8 cellular contexts compared by ENCODE assay signal in genomic region chr20:62793757-62794006, GRCh38. TPM values are rescaled to one million over a fixed set of nuclear protein-coding genes. Genes with fewer than 3 reads are reported as not detected.
DNase-seq lines count a peak whose midpoint lies in the region; ATAC-seq and TF ChIP-seq lines count a peak whose summit lies in the region.

No MANE protein-coding gene starts in this region.

- peak overlapping the region; percentile 49 for H3K14ac ChIP-seq in IMR-90 (replicated peaks; ENCODE audit: low read depth, low read length)

- H2AK5ac ChIP-seq in IMR-90 (ENCODE audit: low read depth, low read length) = peak overlapping the region; percentile 83

- peak overlapping the region; percentile 22 for H2BK120ac ChIP-seq in IMR-90 (ENCODE audit: low read depth, low read length)

- no peak for TF ChIP-seq RAD21 in IMR-90 (IDR thresholded peaks at IDR 0.05; ENCODE audit: low read length)

- CTCF ChIA-PET in IMR-90 (lab: Yijun Ruan, JAX) = no interaction called here

- peaks cover 7% of the 10 kb centered on the region; the same call in 1 of the 2 replicates for H3K36me3 ChIP-seq in IMR-90 (ENCODE audit: control insufficient read depth, insufficient read depth, low read length)

- peak overlapping the region; percentile 52 for H3K18ac ChIP-seq in IMR-90 (ENCODE audit: low read depth, low read length)

- 58% methylated on average over 6 of the region's 7 CpGs; no CpG with 5 or more reads in 1 of the 2 experiments for WGBS in IMR-90 (ENCODE audit: extremely low coverage in 2 of 2, insufficient read length in 1 of 2), 2 experiments

- ATAC-seq in IMR-90 (ENCODE audit: low read depth) (no peak), natural killer cell (no peak), GM21825 (IDR thresholded peaks at IDR 0.05; ENCODE audit: unreplicated experiment) (no peak)

- TF ChIP-seq CTCF in AG09309 (IDR thresholded peaks at IDR 0.05; ENCODE audit: control insufficient read depth, insufficient read depth, low read depth, low read length, missing control alignments) = no peak
- no peak for TF ChIP-seq CTCF in IMR-90 (conservative IDR thresholded peaks at IDR 0.05; ENCODE audit: low read depth, low read length)
- TF ChIP-seq CTCF in natural killer cell (IDR thresholded peaks at IDR 0.05) = no peak

- no peak for DNase-seq in AG09309 (ENCODE audit: low read depth)
- DNase-seq in IMR-90 = no peak
- no peak for DNase-seq in caudate nucleus (lab: John Stamatoyannopoulos, UW)
- no peak for DNase-seq in natural killer cell
- DNase-seq in SHP77 (lab: John Stamatoyannopoulos, UW) = no peak
- DNase-seq in glomerular visceral epithelial cell (ENCODE audit: extremely low spot score) = no peak
- DNase-seq in erythroblast (lab: John Stamatoyannopoulos, UW) = no peak

- TF ChIP-seq POLR2A in IMR-90 (IDR thresholded peaks at IDR 0.05; ENCODE audit: low read depth, low read length) = no peak; the same call in 1 of the 2 replicates
- no peak for TF ChIP-seq POLR2A in erythroblast (IDR thresholded peaks at IDR 0.05; ENCODE audit: low read length)

- H4K8ac ChIP-seq in IMR-90 (ENCODE audit: low read depth in 2 of 2, low read length in 2 of 2) = peak overlapping the region; percentile 94 to 97

- dilution Hi-C loops in IMR-90 (cut with HindIII; ENCODE audit: low sequenced_read_pairs, unreplicated experiment) = no loop called here

- H3K4me2 ChIP-seq in IMR-90 (ENCODE audit: low read depth, low read length) = peak overlapping the region; percentile 55

- H3K27ac Mint-ChIP-seq in natural killer cell = peak overlapping the region; percentile 93 to 95

- peak overlapping the region; percentile 80 for H2AK9ac ChIP-seq in IMR-90 (replicated peaks; ENCODE audit: low read depth, low read length, poor library complexity)

- H3K4me1 Mint-ChIP-seq in natural killer cell = peaks cover 25 to 61% of the 10 kb centered on the region in 2 donors

- H3K27me3 Mint-ChIP-seq in natural killer cell (ENCODE audit: low read depth in 2 of 2) = no peaks in the 10 kb centered on the region

- H3K4me1 ChIP-seq in IMR-90 (ENCODE audit: control insufficient read depth, insufficient read depth, low read length) = peaks cover 25% of the 10 kb centered on the region

- H3K9me3 ChIP-seq in IMR-90 (ENCODE audit: control insufficient read depth, insufficient read depth, low read length) = no peaks in the 10 kb centered on the region

- H2BK15ac ChIP-seq in IMR-90 (ENCODE audit: low read depth, low read length) = peak overlapping the region; percentile 40; the same call in 2 of the 3 replicates

- intact Hi-C loops in IMR-90 (cut with micrococcal nuclease) (loop anchor here (5.0 kb wide), 1 partner anchor 291 kb away; no protein-coding TSS in a partner anchor), natural killer cell (cut with micrococcal nuclease) (loop anchor here (1.0 to 5.0 kb wide), 7 partner anchors 11 to 491 kb away; partner anchors contain the start of genes ADRM1 and OGFR)

- H3K36me3 Mint-ChIP-seq in natural killer cell = no peaks in the 10 kb centered on the region

- H3K4me3 Mint-ChIP-seq in natural killer cell = peak overlapping the region; percentile 92

- peak overlapping the region; percentile 4; the same call in 1 of the 2 replicates for H2BK20ac ChIP-seq in IMR-90 (ENCODE audit: low read depth, low read length)

- no TSS peak for BruUV-seq in IMR-90 (replicated peaks; lab: Mats Ljungman, UMichigan)

- POLR2A ChIA-PET in IMR-90 (lab: Charles Lee; ENCODE audit: unreplicated experiment) = no interaction called here

- H3K56ac ChIP-seq in IMR-90 (ENCODE audit: extremely low read depth, insufficient read depth, low read length) = no peak overlapping the region

- peaks cover 17% of the 10 kb centered on the region for H3K9me1 ChIP-seq in IMR-90 (ENCODE audit: insufficient read depth, low read length)

- peak overlapping the region; percentile 64 for H2BK5ac ChIP-seq in IMR-90 (ENCODE audit: low read depth, low read length, poor library complexity, severe bottlenecking)

- H4K20me1 ChIP-seq in IMR-90 (ENCODE audit: insufficient read depth, low read length) = peaks cover 20% of the 10 kb centered on the region

- H3K9me3 Mint-ChIP-seq in natural killer cell = no peaks in the 10 kb centered on the region

- peak overlapping the region; percentile 93 for H2AFZ ChIP-seq in IMR-90 (replicated peaks; ENCODE audit: low read length, poor library complexity)

- H3K27ac ChIP-seq in IMR-90 (ENCODE audit: insufficient read depth, low read length) = peak overlapping the region; percentile 83
- H3K27ac ChIP-seq in caudate nucleus (ENCODE audit: low read depth, low read length) = peak overlapping the region; percentile 90

- H3K4me3 ChIP-seq in AG09309 (ENCODE audit: control insufficient read depth, low read depth, low read length) (peak overlapping the region; percentile 38), IMR-90 (ENCODE audit: insufficient read depth, low read depth, low read length) (peak overlapping the region; percentile 27)

- in situ Hi-C loops in IMR-90 (cut with MboI; ENCODE audit: low sequenced_read_pairs) = loop anchor here (5.0 kb wide), 1 partner anchor 126 kb away; no protein-coding TSS in a partner anchor

- peak overlapping the region; percentile 3; the same call in 1 of the 2 replicates for H3K23ac ChIP-seq in IMR-90 (ENCODE audit: low read depth, low read length)

- peak overlapping the region; percentile 67 for H4K91ac ChIP-seq in IMR-90 (ENCODE audit: insufficient read depth, low read depth, low read length)

- no peaks in the 10 kb centered on the region for H3K27me3 ChIP-seq in IMR-90 (ENCODE audit: control insufficient read depth, insufficient read depth, low read length)

- H3K79me1 ChIP-seq in IMR-90 (ENCODE audit: low read depth in 1 of 2, low read length in 2 of 2) = peaks cover 11 to 19% of the 10 kb centered on the region in 2 experiments

- peak overlapping the region; percentile 13 for H3K9ac ChIP-seq in IMR-90 (ENCODE audit: low read depth, low read length)

- peak overlapping the region; percentile 92 for H4K5ac ChIP-seq in IMR-90 (ENCODE audit: low read depth, low read length)

- H3K4ac ChIP-seq in IMR-90 (ENCODE audit: low read depth, low read length) = peak overlapping the region; percentile 74

TF ChIP-seq in IMR-90, 13 proteins besides CTCF, POLR2A, EP300 and RAD21:
- TF ChIP-seq, protein P1, sequence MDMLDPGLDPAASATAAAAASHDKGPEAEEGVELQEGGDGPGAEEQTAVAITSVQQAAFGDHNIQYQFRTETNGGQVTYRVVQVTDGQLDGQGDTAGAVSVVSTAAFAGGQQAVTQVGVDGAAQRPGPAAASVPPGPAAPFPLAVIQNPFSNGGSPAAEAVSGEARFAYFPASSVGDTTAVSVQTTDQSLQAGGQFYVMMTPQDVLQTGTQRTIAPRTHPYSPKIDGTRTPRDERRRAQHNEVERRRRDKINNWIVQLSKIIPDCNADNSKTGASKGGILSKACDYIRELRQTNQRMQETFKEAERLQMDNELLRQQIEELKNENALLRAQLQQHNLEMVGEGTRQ (IDR thresholded peaks at IDR 0.05; ENCODE audit: low read depth, low read length) = no peak

RNA-seq across cellular contexts. Expression of gene MRGBP, which starts 2.6 kb away (rescaled TPM):
- 18.3 and 21.9 TPM in 2 replicates for total RNA-seq in IMR-90 (2012; rRNA removed)
- polyA plus RNA-seq in IMR-90 (2012; rRNA removed) = 15.5 and 17.7 TPM in 2 replicates
- polyA plus RNA-seq in IMR-90 (2012; cell fraction: cytosol; rRNA removed) = 14.9 and 16.0 TPM in 2 replicates
- polyA plus RNA-seq in IMR-90 (2012; cell fraction: nucleus; rRNA removed; ENCODE audit: low replicate concordance) = 21.4 and 23.1 TPM in 2 replicates
- 10 to 100 TPM in 2 of 3 donors, 1 to 10 TPM in 1; 8.3 to 12.8 (median 10.0) TPM for total RNA-seq in natural killer cell

RNA-seq across cellular contexts. Expression of gene OGFR, which starts 11.0 kb away (rescaled TPM):
- total RNA-seq in IMR-90 (2012; rRNA removed) (22.4 and 26.9 TPM in 2 replicates), natural killer cell (10 to 100 TPM; 71.0 to 84.0 (median 83.0) TPM)
- polyA plus RNA-seq in IMR-90 (2012; rRNA removed) = 30.1 and 38.2 TPM in 2 replicates
- 45.5 and 52.1 TPM in 2 replicates for polyA plus RNA-seq in IMR-90 (2012; cell fraction: cytosol; rRNA removed)
- 73.9 and 106 TPM in 2 replicates for polyA plus RNA-seq in IMR-90 (2012; cell fraction: nucleus; rRNA removed; ENCODE audit: low replicate concordance)

RNA-seq across cellular contexts. Expression of gene COL9A3, which starts 23.2 kb away (rescaled TPM):
- total RNA-seq in IMR-90 (2012; rRNA removed) (0.28 and 0.36 TPM in 2 replicates), natural killer cell (1 to 10 TPM in 1 of 3 donors, not detected in 2; 1.9 TPM)
- polyA plus RNA-seq in IMR-90 (2012; rRNA removed) = 1.4 TPM in 2 replicates
- polyA plus RNA-seq in IMR-90 (2012; cell fraction: cytosol; rRNA removed) = 2.3 and 2.9 TPM in 2 replicates
- polyA plus RNA-seq in IMR-90 (2012; cell fraction: nucleus; rRNA removed; ENCODE audit: low replicate concordance) = 11.3 and 14.6 TPM in 2 replicates
